24 cellular contexts compared by ENCODE assay signal in the genomic region with DNA sequence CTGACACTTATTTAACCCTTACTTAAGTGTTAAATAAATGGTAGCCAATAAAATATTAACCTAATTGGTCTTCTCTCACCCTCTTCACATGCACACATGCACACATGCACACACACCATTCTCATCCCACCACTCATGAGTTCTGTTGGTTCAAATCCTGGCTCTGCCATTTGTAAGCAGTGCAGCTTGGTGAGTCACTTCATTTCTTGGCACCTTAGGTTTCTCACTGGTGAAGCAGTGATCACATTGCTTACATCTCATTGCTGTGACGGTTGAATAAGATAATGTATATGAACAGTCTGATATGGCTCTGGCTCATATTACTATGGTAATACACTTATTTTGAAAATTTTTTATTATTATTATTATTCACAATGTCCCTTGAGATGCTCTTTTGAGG. TPM values are rescaled to one million over a fixed set of nuclear protein-coding genes. Genes with fewer than 3 reads are reported as not detected.
DNase-seq lines count a peak whose midpoint lies in the region; ATAC-seq, FAIRE-seq and TF ChIP-seq lines count a peak whose summit lies in the region.
"Had no signal": no experiment of that assay in that cellular context is flagged by ENCODE, and none has a peak within 500 bp of the region (broad histone marks: within the 10 kb centered on the region; RNA-seq: fewer than 3 reads in every experiment).

No MANE protein-coding gene starts in this region.

- FAIRE-seq in urothelium cell line (lab: Jason Lieb, UNC), result peak; percentile 61
- FAIRE-seq: A204.1 had no signal

- H3K4me3 ChIP-seq in cardiac fibroblast (replicated peaks in 1 of 2; ENCODE audit: low read depth in 2 of 2, low read length in 2 of 2), result no peak overlapping the region
- H3K4me3 ChIP-seq: BLaER1, GM23338, SK-N-MC had no signal

- H3K9me3 Mint-ChIP-seq in activated naive CD8-positive, alpha-beta T cell treated with anti-CD3 and anti-CD28 coated beads, Interleukin-2, amount 50 U/mL, for 24 hours, result no peaks in the 10 kb centered on the region
- H3K9me3 Mint-ChIP-seq in activated naive CD8-positive, alpha-beta T cell treated with anti-CD3 and anti-CD28 coated beads for 36 hours, result no peaks in the 10 kb centered on the region
- H3K9me3 Mint-ChIP-seq in activated T-helper 2 cell treated with anti-CD3 and anti-CD28 coated beads, Interferon-gamma antibody, Interleukin-2, Interleukin-4, amounts not matched to agents 10 μg/mL and 5 μg/mL and 100 μg/mL, durations not matched to agents 14 hours and 24 hours and 36 hours, result no peaks in the 10 kb centered on the region
- H3K9me3 Mint-ChIP-seq: CD4-positive, alpha-beta T cell; GM23338; H9; HFFc6; IgD-negative memory B cell had no signal

- H3K36me3 Mint-ChIP-seq in activated naive CD8-positive, alpha-beta T cell treated with anti-CD3 and anti-CD28 coated beads, Interleukin-2, amount 50 U/mL, for 24 hours (ENCODE audit: low read depth), result peaks cover 18% of the 10 kb centered on the region
- H3K36me3 Mint-ChIP-seq in activated naive CD8-positive, alpha-beta T cell treated with anti-CD3 and anti-CD28 coated beads for 36 hours, result peaks cover 16% of the 10 kb centered on the region
- H3K36me3 Mint-ChIP-seq in activated T-helper 2 cell treated with anti-CD3 and anti-CD28 coated beads, Interferon-gamma antibody, Interleukin-2, Interleukin-4, amounts not matched to agents 10 μg/mL and 5 μg/mL and 100 μg/mL, durations not matched to agents 14 hours and 24 hours and 36 hours (ENCODE audit: low read depth), result peaks cover 49% of the 10 kb centered on the region

- H3K27ac Mint-ChIP-seq in activated naive CD8-positive, alpha-beta T cell treated with anti-CD3 and anti-CD28 coated beads, Interleukin-2, amount 50 U/mL, for 24 hours, result no peak overlapping the region
- no peak overlapping the region for H3K27ac Mint-ChIP-seq in activated naive CD8-positive, alpha-beta T cell treated with anti-CD3 and anti-CD28 coated beads for 36 hours
- no peak overlapping the region for H3K27ac Mint-ChIP-seq in activated T-helper 2 cell treated with anti-CD3 and anti-CD28 coated beads, Interferon-gamma antibody, Interleukin-2, Interleukin-4, amounts not matched to agents 10 μg/mL and 5 μg/mL and 100 μg/mL, durations not matched to agents 14 hours and 24 hours and 36 hours
- H3K27ac Mint-ChIP-seq: CD4-positive, alpha-beta T cell; GM23338; H9; HFFc6 had no signal

- peaks cover 13% of the 10 kb centered on the region for H3K4me1 Mint-ChIP-seq in activated naive CD8-positive, alpha-beta T cell treated with anti-CD3 and anti-CD28 coated beads, Interleukin-2, amount 50 U/mL, for 24 hours
- H3K4me1 Mint-ChIP-seq in activated naive CD8-positive, alpha-beta T cell treated with anti-CD3 and anti-CD28 coated beads for 36 hours, result peaks cover 11% of the 10 kb centered on the region
- H3K4me1 Mint-ChIP-seq in activated T-helper 2 cell treated with anti-CD3 and anti-CD28 coated beads, Interferon-gamma antibody, Interleukin-2, Interleukin-4, amounts not matched to agents 10 μg/mL and 5 μg/mL and 100 μg/mL, durations not matched to agents 14 hours and 24 hours and 36 hours (ENCODE audit: low read depth), result peaks cover 14% of the 10 kb centered on the region
- H3K4me1 Mint-ChIP-seq: GM23338, H9, IgD-negative memory B cell had no signal

- no peak for DNase-seq in activated naive CD8-positive, alpha-beta T cell treated with anti-CD3 and anti-CD28 coated beads, Interleukin-2, amount 50 U/mL, for 24 hours
- DNase-seq in activated naive CD8-positive, alpha-beta T cell treated with anti-CD3 and anti-CD28 coated beads for 36 hours, result no peak
- DNase-seq in RKO (ENCODE audit: low spot score) (peak; percentile 21), cardiac fibroblast (ENCODE audit: low read depth in 2 of 2) (peak; percentile 14 to 38), urothelium cell line (ENCODE audit: low spot score) (no peak), C1 segment of cervical spinal cord (lab: John Stamatoyannopoulos, UW) (no peak)
- no peak for DNase-seq in activated T-helper 2 cell treated with anti-CD3 and anti-CD28 coated beads, Interferon-gamma antibody, Interleukin-2, Interleukin-4, amounts not matched to agents 10 μg/mL and 5 μg/mL and 100 μg/mL, durations not matched to agents 14 hours and 24 hours and 36 hours (ENCODE audit: low spot score)
- DNase-seq: CD4-positive, alpha-beta T cell; DMS79 treated with DMSO at 0.1 percent for 48 hours; H9; HFFc6; NCI-H1092; NCI-H1417 treated with DMSO at 0.1 percent for 48 hours; NCI-H1694 treated with DMSO at 0.1 percent for 48 hours; NCI-H2081; NCI-H2227 treated with DMSO at 0.1 percent for 48 hours; NCI-H526 treated with DMSO at 0.1 percent for 48 hours; SIG-M5 had no signal

- intact Hi-C loops in activated T-helper 2 cell treated with anti-CD3 and anti-CD28 coated beads, Interferon-gamma antibody, Interleukin-2, Interleukin-4, amounts not matched to agents 10 μg/mL and 5 μg/mL and 100 μg/mL, durations not matched to agents 14 hours and 24 hours and 36 hours (cut with micrococcal nuclease), result no loop called here

- no peaks in the 10 kb centered on the region for H3K27me3 Mint-ChIP-seq in activated naive CD8-positive, alpha-beta T cell treated with anti-CD3 and anti-CD28 coated beads, Interleukin-2, amount 50 U/mL, for 24 hours
- H3K27me3 Mint-ChIP-seq in activated naive CD8-positive, alpha-beta T cell treated with anti-CD3 and anti-CD28 coated beads for 36 hours, result no peaks in the 10 kb centered on the region
- no peaks in the 10 kb centered on the region for H3K27me3 Mint-ChIP-seq in activated T-helper 2 cell treated with anti-CD3 and anti-CD28 coated beads, Interferon-gamma antibody, Interleukin-2, Interleukin-4, amounts not matched to agents 10 μg/mL and 5 μg/mL and 100 μg/mL, durations not matched to agents 14 hours and 24 hours and 36 hours (ENCODE audit: low read depth)
- H3K27me3 Mint-ChIP-seq: CD4-positive, alpha-beta T cell; IgD-negative memory B cell had no signal

- no peak overlapping the region for H3K4me3 Mint-ChIP-seq in activated naive CD8-positive, alpha-beta T cell treated with anti-CD3 and anti-CD28 coated beads, Interleukin-2, amount 50 U/mL, for 24 hours
- H3K4me3 Mint-ChIP-seq in activated naive CD8-positive, alpha-beta T cell treated with anti-CD3 and anti-CD28 coated beads for 36 hours, result no peak overlapping the region
- H3K4me3 Mint-ChIP-seq in activated T-helper 2 cell treated with anti-CD3 and anti-CD28 coated beads, Interferon-gamma antibody, Interleukin-2, Interleukin-4, amounts not matched to agents 10 μg/mL and 5 μg/mL and 100 μg/mL, durations not matched to agents 14 hours and 24 hours and 36 hours (ENCODE audit: low read depth), result no peak overlapping the region
- H3K4me3 Mint-ChIP-seq: CD4-positive, alpha-beta T cell; GM23338; H9; HFFc6; IgD-negative memory B cell had no signal

- ATAC-seq in activated naive CD8-positive, alpha-beta T cell treated with anti-CD3 and anti-CD28 coated beads, Interleukin-2, amount 50 U/mL, for 24 hours, result peak; percentile 21
- ATAC-seq in GM18907 (IDR thresholded peaks at IDR 0.05; ENCODE audit: unreplicated experiment), result no peak
- ATAC-seq: GM23338 had no signal

- no peak for TF ChIP-seq CTCF in cardiac fibroblast (IDR thresholded peaks at IDR 0.05; ENCODE audit: low read depth, low read length)

RNA-seq across cellular contexts. Expression of gene RIOX2, which starts 33.8 kb away (rescaled TPM):
- 10 to 100 TPM; 52.2 to 56.9 TPM for total RNA-seq in activated naive CD8-positive, alpha-beta T cell treated with anti-CD3 and anti-CD28 coated beads for 36 hours
- total RNA-seq in activated T-helper 2 cell treated with anti-CD3 and anti-CD28 coated beads, Interferon-gamma antibody, Interleukin-2, Interleukin-4, amounts not matched to agents 10 μg/mL and 5 μg/mL and 100 μg/mL, durations not matched to agents 14 hours and 24 hours and 36 hours, result 59.9 and 63.2 TPM in 2 replicates

Comparison
In these comparisons a context has a peak if more than half of its experiments do, and no peak if none do; other contexts are left out.
1. DNase-seq: peak in RKO (single experiment) and cardiac fibroblast (2 of 2); none in activated naive CD8-positive, alpha-beta T cell treated with anti-CD3 and anti-CD28 coated beads, Interleukin-2, amount 50 U/mL, for 24 hours (single experiment), activated naive CD8-positive, alpha-beta T cell treated with anti-CD3 and anti-CD28 coated beads for 36 hours (single experiment), urothelium cell line (single experiment), C1 segment of cervical spinal cord (0 of 14) and activated T-helper 2 cell treated with anti-CD3 and anti-CD28 coated beads, Interferon-gamma antibody, Interleukin-2, Interleukin-4, amounts not matched to agents 10 μg/mL and 5 μg/mL and 100 μg/mL, durations not matched to agents 14 hours and 24 hours and 36 hours (single experiment).